Comparison of ENCODE assay signal across 1 cellular context in the genomic region with DNA sequence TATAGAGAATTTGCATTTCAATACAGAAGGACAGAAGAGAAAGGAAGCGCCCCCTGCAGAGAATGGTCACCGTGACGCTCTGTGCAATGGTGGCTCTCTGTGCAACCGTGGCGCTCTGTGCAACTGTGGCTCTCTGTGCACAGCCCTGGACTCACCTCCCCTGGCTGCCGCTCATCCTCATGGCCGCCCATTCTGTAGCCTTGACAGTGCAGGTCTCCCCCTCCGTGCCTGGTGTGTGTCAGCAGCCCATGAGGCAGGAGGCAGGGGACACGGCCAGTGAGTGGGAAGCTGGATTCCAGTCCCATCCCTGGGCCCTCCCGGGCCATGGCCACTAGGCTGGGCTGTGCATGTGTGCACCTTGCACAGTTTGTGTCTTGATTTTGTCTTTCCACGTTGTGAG.
TF ChIP-seq lines count a peak whose summit lies in the region.

No MANE protein-coding gene starts in this region.

TF ChIP-seq in GM23338, 12 proteins besides CTCF, POLR2A, EP300 and RAD21 (continued from another document):
- TF ChIP-seq, protein P1, sequence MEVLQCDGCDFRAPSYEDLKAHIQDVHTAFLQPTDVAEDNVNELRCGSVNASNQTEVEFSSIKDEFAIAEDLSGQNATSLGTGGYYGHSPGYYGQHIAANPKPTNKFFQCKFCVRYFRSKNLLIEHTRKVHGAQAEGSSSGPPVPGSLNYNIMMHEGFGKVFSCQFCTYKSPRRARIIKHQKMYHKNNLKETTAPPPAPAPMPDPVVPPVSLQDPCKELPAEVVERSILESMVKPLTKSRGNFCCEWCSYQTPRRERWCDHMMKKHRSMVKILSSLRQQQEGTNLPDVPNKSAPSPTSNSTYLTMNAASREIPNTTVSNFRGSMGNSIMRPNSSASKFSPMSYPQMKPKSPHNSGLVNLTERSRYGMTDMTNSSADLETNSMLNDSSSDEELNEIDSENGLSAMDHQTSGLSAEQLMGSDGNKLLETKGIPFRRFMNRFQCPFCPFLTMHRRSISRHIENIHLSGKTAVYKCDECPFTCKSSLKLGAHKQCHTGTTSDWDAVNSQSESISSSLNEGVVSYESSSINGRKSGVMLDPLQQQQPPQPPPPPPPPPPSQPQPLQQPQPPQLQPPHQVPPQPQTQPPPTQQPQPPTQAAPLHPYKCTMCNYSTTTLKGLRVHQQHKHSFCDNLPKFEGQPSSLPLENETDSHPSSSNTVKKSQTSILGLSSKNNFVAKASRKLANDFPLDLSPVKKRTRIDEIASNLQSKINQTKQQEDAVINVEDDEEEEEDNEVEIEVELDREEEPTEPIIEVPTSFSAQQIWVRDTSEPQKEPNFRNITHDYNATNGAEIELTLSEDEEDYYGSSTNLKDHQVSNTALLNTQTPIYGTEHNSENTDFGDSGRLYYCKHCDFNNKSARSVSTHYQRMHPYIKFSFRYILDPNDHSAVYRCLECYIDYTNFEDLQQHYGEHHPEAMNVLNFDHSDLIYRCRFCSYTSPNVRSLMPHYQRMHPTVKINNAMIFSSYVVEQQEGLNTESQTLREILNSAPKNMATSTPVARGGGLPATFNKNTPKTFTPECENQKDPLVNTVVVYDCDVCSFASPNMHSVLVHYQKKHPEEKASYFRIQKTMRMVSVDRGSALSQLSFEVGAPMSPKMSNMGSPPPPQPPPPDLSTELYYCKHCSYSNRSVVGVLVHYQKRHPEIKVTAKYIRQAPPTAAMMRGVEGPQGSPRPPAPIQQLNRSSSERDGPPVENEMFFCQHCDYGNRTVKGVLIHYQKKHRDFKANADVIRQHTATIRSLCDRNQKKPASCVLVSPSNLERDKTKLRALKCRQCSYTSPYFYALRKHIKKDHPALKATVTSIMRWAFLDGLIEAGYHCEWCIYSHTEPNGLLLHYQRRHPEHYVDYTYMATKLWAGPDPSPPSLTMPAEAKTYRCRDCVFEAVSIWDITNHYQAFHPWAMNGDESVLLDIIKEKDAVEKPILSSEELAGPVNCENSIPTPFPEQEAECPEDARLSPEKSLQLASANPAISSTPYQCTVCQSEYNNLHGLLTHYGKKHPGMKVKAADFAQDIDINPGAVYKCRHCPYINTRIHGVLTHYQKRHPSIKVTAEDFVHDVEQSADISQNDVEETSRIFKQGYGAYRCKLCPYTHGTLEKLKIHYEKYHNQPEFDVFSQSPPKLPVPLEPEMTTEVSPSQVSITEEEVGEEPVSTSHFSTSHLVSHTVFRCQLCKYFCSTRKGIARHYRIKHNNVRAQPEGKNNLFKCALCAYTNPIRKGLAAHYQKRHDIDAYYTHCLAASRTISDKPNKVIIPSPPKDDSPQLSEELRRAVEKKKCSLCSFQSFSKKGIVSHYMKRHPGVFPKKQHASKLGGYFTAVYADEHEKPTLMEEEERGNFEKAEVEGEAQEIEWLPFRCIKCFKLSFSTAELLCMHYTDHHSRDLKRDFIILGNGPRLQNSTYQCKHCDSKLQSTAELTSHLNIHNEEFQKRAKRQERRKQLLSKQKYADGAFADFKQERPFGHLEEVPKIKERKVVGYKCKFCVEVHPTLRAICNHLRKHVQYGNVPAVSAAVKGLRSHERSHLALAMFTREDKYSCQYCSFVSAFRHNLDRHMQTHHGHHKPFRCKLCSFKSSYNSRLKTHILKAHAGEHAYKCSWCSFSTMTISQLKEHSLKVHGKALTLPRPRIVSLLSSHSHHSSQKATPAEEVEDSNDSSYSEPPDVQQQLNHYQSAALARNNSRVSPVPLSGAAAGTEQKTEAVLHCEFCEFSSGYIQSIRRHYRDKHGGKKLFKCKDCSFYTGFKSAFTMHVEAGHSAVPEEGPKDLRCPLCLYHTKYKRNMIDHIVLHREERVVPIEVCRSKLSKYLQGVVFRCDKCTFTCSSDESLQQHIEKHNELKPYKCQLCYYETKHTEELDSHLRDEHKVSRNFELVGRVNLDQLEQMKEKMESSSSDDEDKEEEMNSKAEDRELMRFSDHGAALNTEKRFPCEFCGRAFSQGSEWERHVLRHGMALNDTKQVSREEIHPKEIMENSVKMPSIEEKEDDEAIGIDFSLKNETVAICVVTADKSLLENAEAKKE (CRISPR knock-in tag; IDR thresholded peaks at IDR 0.05): no peak
- no peak for TF ChIP-seq STAT1 (IDR thresholded peaks at IDR 0.05; ENCODE audit: unreplicated experiment)
- TF ChIP-seq POLR2AphosphoS5 (IDR thresholded peaks at IDR 0.05; ENCODE audit: low read depth): no peak
- no peak for TF ChIP-seq EZH2phosphoT487 (IDR thresholded peaks at IDR 0.05; ENCODE audit: unreplicated experiment)
- TF ChIP-seq ZNF331 (CRISPR knock-in tag; IDR thresholded peaks at IDR 0.05; ENCODE audit: low read depth): no peak
- no peak for TF ChIP-seq ETS1 (IDR thresholded peaks at IDR 0.05)
- TF ChIP-seq CREB1 (CRISPR knock-in tag; IDR thresholded peaks at IDR 0.05; ENCODE audit: low read depth): no peak
